Comparison of ENCODE assay signal across 8 cellular contexts in the genomic region with DNA sequence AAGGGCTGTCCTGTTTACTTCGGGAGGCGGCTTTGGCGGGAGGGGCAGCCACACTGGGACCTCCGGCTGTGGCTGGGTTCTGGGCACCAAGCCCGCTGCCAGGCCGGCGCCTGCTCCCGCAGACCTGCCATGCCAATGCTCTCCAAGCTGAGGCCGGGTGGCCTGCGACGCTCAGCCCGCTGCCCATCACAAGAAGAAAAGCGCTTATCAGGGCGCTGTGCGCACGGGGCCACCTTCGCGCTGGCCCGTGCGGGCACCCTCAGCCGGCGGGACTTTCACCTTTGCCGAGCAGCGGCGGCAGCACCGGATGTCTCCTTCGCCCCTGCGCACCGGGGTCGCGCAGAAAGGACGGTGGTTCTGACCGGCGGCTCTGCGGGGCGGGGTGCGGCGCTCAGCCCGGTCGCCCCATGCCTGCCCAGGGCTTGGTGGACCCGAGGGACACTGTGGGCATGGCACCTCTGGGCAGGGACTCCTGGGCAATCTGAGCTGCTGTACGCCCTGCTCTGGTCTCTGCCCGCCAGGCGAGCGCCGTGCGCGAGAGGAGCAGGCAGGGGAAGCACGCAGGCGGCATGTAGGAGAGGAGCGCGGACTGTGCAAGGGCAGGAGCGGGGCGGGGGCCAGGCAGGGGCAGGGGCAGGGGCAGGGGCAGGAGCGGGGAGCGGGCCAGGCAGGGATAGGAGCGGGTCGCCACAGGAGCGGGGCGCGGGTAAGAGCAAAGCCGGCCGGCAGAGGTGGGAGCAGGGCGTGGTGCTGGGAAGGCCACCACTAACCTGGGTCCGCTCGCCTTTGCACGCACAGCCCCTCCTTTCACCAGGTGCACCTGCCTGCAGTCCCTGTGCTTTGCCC. TPM values are rescaled to one million over a fixed set of nuclear protein-coding genes. Genes with fewer than 3 reads are reported as not detected.
DNase-seq lines count a peak whose midpoint lies in the region; TF ChIP-seq lines count a peak whose summit lies in the region.
"Not testable (repeated sequence)": the region's sequence is repeated elsewhere in the genome, so short reads cannot be mapped to it uniquely, and the experiment has no call there.

No MANE protein-coding gene starts in this region.

- not testable (repeated sequence) for H3K36me3 ChIP-seq in GM23248 (ENCODE audit: low read depth); left ventricle myocardium inferior

- peak overlapping the region; percentile 23 for H3K4me3 Mint-ChIP-seq in activated naive CD4-positive, alpha-beta T cell treated with anti-CD3 and anti-CD28 coated beads, Interleukin-2, amount 10 ng/mL, durations not matched to agents 7 days and 5 days
- H3K4me3 Mint-ChIP-seq in mesothelial cell of epicardium, result peak overlapping the region; percentile 6

- intact Hi-C loops in left ventricle myocardium inferior (cut with micrococcal nuclease), result not testable (repeated sequence)

- in situ Hi-C loops in GM23248 (cut with MboI), result not testable (repeated sequence)

- not testable (repeated sequence) for H3K27me3 ChIP-seq in GM23248 (replicated peaks; ENCODE audit: insufficient read depth)
- peaks cover 62% of the 10 kb centered on the region for H3K27me3 ChIP-seq in left ventricle myocardium inferior (ENCODE audit: low read depth)

- H3K4me1 ChIP-seq in GM23248 (ENCODE audit: insufficient read depth); left ventricle myocardium inferior: not testable (repeated sequence)

- H3K9me2 ChIP-seq in GM23248 (ENCODE audit: insufficient read depth), result not testable (repeated sequence)

- H3K4me3 ChIP-seq in AG09309 (ENCODE audit: control insufficient read depth, low read depth, low read length), result peak overlapping the region; percentile 29
- H3K4me3 ChIP-seq in GM23248, result 0 out of 2 replicates have a peak overlapping the region, but pooled peaks have one; percentile 29
- H3K4me3 ChIP-seq in coronary artery, result not testable (repeated sequence)
- H3K4me3 ChIP-seq in left ventricle myocardium inferior, result peak overlapping the region; percentile 51

- peaks cover 56% of the 10 kb centered on the region for H3K27me3 Mint-ChIP-seq in activated naive CD4-positive, alpha-beta T cell treated with anti-CD3 and anti-CD28 coated beads, Interleukin-2, amount 10 ng/mL, durations not matched to agents 7 days and 5 days
- peaks cover 64% of the 10 kb centered on the region for H3K27me3 Mint-ChIP-seq in mesothelial cell of epicardium (ENCODE audit: low read depth)

- H3K4me2 ChIP-seq in GM23248 (ENCODE audit: unreplicated experiment), result not testable (repeated sequence)

- not testable (repeated sequence) for H3K27ac ChIP-seq in GM23248; coronary artery; left ventricle myocardium inferior (replicated peaks)

- not testable (repeated sequence) for H3K36me3 Mint-ChIP-seq in activated naive CD4-positive, alpha-beta T cell treated with anti-CD3 and anti-CD28 coated beads, Interleukin-2, amount 10 ng/mL, durations not matched to agents 7 days and 5 days; mesothelial cell of epicardium

- H3K9me3 ChIP-seq in GM23248 (ENCODE audit: low read depth); left ventricle myocardium inferior (replicated peaks): not testable (repeated sequence)

- not testable (repeated sequence) for H2AFZ ChIP-seq in GM23248

- not testable (repeated sequence) for H3K79me2 ChIP-seq in GM23248 (ENCODE audit: insufficient read depth)

- WGBS in GM23248 (ENCODE audit: low coverage in 1 of 2, low lambda C conversion rate in 2 of 2, missing lambda C conversion rate in 2 of 2), 2 experiments, result 1 to 7% methylated on average over 36 of the region's 67 CpGs

- TF ChIP-seq CTCF in AG09309 (IDR thresholded peaks at IDR 0.05; ENCODE audit: control insufficient read depth, insufficient read depth, low read depth, low read length, missing control alignments); coronary artery (IDR thresholded peaks at IDR 0.05); left ventricle myocardium inferior (IDR thresholded peaks at IDR 0.05; ENCODE audit: borderline replicate concordance); mesothelial cell of epicardium (IDR thresholded peaks at IDR 0.05; ENCODE audit: unreplicated experiment): not testable (repeated sequence)

- H4K20me1 ChIP-seq in GM23248 (ENCODE audit: insufficient read depth), result not testable (repeated sequence)

- DNase-seq in AG09309 (ENCODE audit: low read depth); GM23248; left ventricle myocardium inferior; mesothelial cell of epicardium (ENCODE audit: low spot score in 2 of 2, unreplicated experiment in 2 of 2): not testable (repeated sequence)
- DNase-seq in RPMI8226 (peak; percentile 37), coronary artery (ENCODE audit: low spot score) (peak; percentile 72)
- peak; percentile 43 for DNase-seq in activated naive CD4-positive, alpha-beta T cell treated with anti-CD3 and anti-CD28 coated beads, Interleukin-2, amount 10 ng/mL, durations not matched to agents 7 days and 5 days
- DNase-seq in stimulated activated CD4-positive, alpha-beta T cell treated with anti-CD3 and anti-CD28 coated beads, Interleukin-15, amount 100 ng/mL, for 24 hours, result peak; percentile 12

- CTCF ChIA-PET in activated naive CD4-positive, alpha-beta T cell treated with anti-CD3 and anti-CD28 coated beads, Interleukin-2, amount 10 ng/mL, durations not matched to agents 7 days and 5 days (lab: Charles Lee), result not testable (repeated sequence)

- not testable (repeated sequence) for H3F3A ChIP-seq in GM23248 (ENCODE audit: insufficient read depth)

- not testable (repeated sequence) for H3K9ac ChIP-seq in GM23248

- peaks cover 18% of the 10 kb centered on the region for H3K4me1 Mint-ChIP-seq in activated naive CD4-positive, alpha-beta T cell treated with anti-CD3 and anti-CD28 coated beads, Interleukin-2, amount 10 ng/mL, durations not matched to agents 7 days and 5 days
- H3K4me1 Mint-ChIP-seq in mesothelial cell of epicardium, result peaks cover 16% of the 10 kb centered on the region

- H3K27ac Mint-ChIP-seq in activated naive CD4-positive, alpha-beta T cell treated with anti-CD3 and anti-CD28 coated beads, Interleukin-2, amount 10 ng/mL, durations not matched to agents 7 days and 5 days; mesothelial cell of epicardium: not testable (repeated sequence)

- H3K9me3 Mint-ChIP-seq in activated naive CD4-positive, alpha-beta T cell treated with anti-CD3 and anti-CD28 coated beads, Interleukin-2, amount 10 ng/mL, durations not matched to agents 7 days and 5 days; mesothelial cell of epicardium: not testable (repeated sequence)

RNA-seq across cellular contexts. Expression of gene SIMC1, which starts 43.8 kb away (rescaled TPM):
- 3.5 and 6.8 TPM in 2 replicates for total RNA-seq in GM23248 (2014; rRNA removed; shearing (Covaris generic))
- polyA plus RNA-seq in GM23248 (2016; fragmentation: Nextera tagmentation; extraction: Ambion mirVana), result 8.2 and 8.6 TPM in 2 replicates
- total RNA-seq in left ventricle myocardium inferior (4.7 TPM), mesothelial cell of epicardium (39.8 to 43.4 TPM (median 43.0 TPM) in 3 replicates)
